Comparison of ENCODE assay signal across 14 cellular contexts in genomic region chr10:79171504-79171903, GRCh38.
"Had no signal": no experiment of that assay in that cellular context is flagged by ENCODE, and none has a peak within 500 bp of the region (broad histone marks: within the 10 kb centered on the region; RNA-seq: fewer than 3 reads in every experiment).

No MANE protein-coding gene starts in this region.

- H3K36me3 ChIP-seq: ovary had no signal

- H3K9me3 Mint-ChIP-seq: activated naive CD4-positive, alpha-beta T cell treated with anti-CD3 and anti-CD28 coated beads for 36 hours; activated T-helper 1 cell treated with anti-CD3 and anti-CD28 coated beads, Interleukin-12 subunit alpha, Interleukin-12 subunit beta, Interleukin-2, Interleukin-4 antibody, amounts not matched to agents 30 ng/mL and 10 ng/mL and 1 ng/mL, durations not matched to agents 14 hours and 24 hours and 36 hours; dendritic cell treated with granulocyte-macrophage colony-stimulating factor and Interleukin-4, amounts not matched to agents 40 ng/mL and 50 ng/mL, for 4 days; memory B cell; stimulated activated naive CD8-positive, alpha-beta T cell treated with anti-CD3 and anti-CD28 coated beads, Interleukin-15, Interleukin-2, amounts not matched to agents 100 ng/mL and 50 ng/mL, for 24 hours had no signal

- ATAC-seq: foreskin keratinocyte had no signal

- H3K4me1 Mint-ChIP-seq: memory B cell had no signal

- H3K27me3 Mint-ChIP-seq: dendritic cell treated with granulocyte-macrophage colony-stimulating factor and Interleukin-4, amounts not matched to agents 40 ng/mL and 50 ng/mL, for 4 days; stimulated activated naive CD8-positive, alpha-beta T cell treated with anti-CD3 and anti-CD28 coated beads, Interleukin-15, Interleukin-2, amounts not matched to agents 100 ng/mL and 50 ng/mL, for 24 hours had no signal

- H3K27ac ChIP-seq: foreskin keratinocyte, SK-N-MC, thoracic aorta had no signal

- H3K4me1 ChIP-seq: foreskin keratinocyte had no signal

- H3K4me3 Mint-ChIP-seq: activated naive CD4-positive, alpha-beta T cell treated with anti-CD3 and anti-CD28 coated beads for 36 hours; activated T-helper 1 cell treated with anti-CD3 and anti-CD28 coated beads, Interleukin-12 subunit alpha, Interleukin-12 subunit beta, Interleukin-2, Interleukin-4 antibody, amounts not matched to agents 30 ng/mL and 10 ng/mL and 1 ng/mL, durations not matched to agents 14 hours and 24 hours and 36 hours; dendritic cell treated with granulocyte-macrophage colony-stimulating factor and Interleukin-4, amounts not matched to agents 40 ng/mL and 50 ng/mL, for 4 days; memory B cell; stimulated activated naive CD8-positive, alpha-beta T cell treated with anti-CD3 and anti-CD28 coated beads, Interleukin-15, Interleukin-2, amounts not matched to agents 100 ng/mL and 50 ng/mL, for 24 hours had no signal

- H3K4me3 ChIP-seq: left ventricle myocardium inferior, ovary, SK-N-MC, thoracic aorta had no signal

- H3K27ac Mint-ChIP-seq: activated naive CD4-positive, alpha-beta T cell treated with anti-CD3 and anti-CD28 coated beads for 36 hours; activated T-helper 1 cell treated with anti-CD3 and anti-CD28 coated beads, Interleukin-12 subunit alpha, Interleukin-12 subunit beta, Interleukin-2, Interleukin-4 antibody, amounts not matched to agents 30 ng/mL and 10 ng/mL and 1 ng/mL, durations not matched to agents 14 hours and 24 hours and 36 hours; dendritic cell treated with granulocyte-macrophage colony-stimulating factor and Interleukin-4, amounts not matched to agents 40 ng/mL and 50 ng/mL, for 4 days; memory B cell; stimulated activated naive CD8-positive, alpha-beta T cell treated with anti-CD3 and anti-CD28 coated beads, Interleukin-15, Interleukin-2, amounts not matched to agents 100 ng/mL and 50 ng/mL, for 24 hours had no signal

- H3K9me3 ChIP-seq: left ventricle myocardium inferior, ovary, thoracic aorta had no signal

- H3K27me3 ChIP-seq: foreskin keratinocyte, ovary had no signal

- H3K36me3 Mint-ChIP-seq: memory B cell had no signal

- DNase-seq: activated CD4-positive, alpha-beta T cell treated with anti-CD3 and anti-CD28 coated beads for 48 hours; activated naive CD4-positive, alpha-beta T cell treated with anti-CD3 and anti-CD28 coated beads for 36 hours; foreskin keratinocyte; head of caudate nucleus; left ventricle myocardium inferior; ovary; stimulated activated CD4-positive, alpha-beta T cell treated with anti-CD3 and anti-CD28 coated beads, Interleukin-4, amount 100 ng/mL, for 1 hour; stimulated activated CD8-positive, alpha-beta memory T cell treated with anti-CD3 and anti-CD28 coated beads, Interleukin-4, amount 100 ng/mL, for 48 hours had no signal
